Comparison of ENCODE assay signal across 10 cellular contexts in genomic region chr2:241110607-241111442, GRCh38. TPM values are rescaled to one million over a fixed set of nuclear protein-coding genes. Genes with fewer than 3 reads are reported as not detected.
DNase-seq lines count a peak whose midpoint lies in the region; ATAC-seq, FAIRE-seq and TF ChIP-seq lines count a peak whose summit lies in the region.
"Had no signal": no experiment of that assay in that cellular context is flagged by ENCODE, and none has a peak within 500 bp of the region (broad histone marks: within the 10 kb centered on the region; RNA-seq: fewer than 3 reads in every experiment).

No MANE protein-coding gene starts in this region.

- H3K4me2 ChIP-seq in HepG2 (ENCODE audit: low read depth, low read length) (no peak overlapping the region), mesendoderm (ENCODE audit: low read length) (no peak overlapping the region)

- no peak overlapping the region for H2AFZ ChIP-seq in HepG2 (ENCODE audit: low read length)

- H3K27ac Mint-ChIP-seq in activated T-helper 1 cell treated with anti-CD3 and anti-CD28 coated beads, Interleukin-12 subunit alpha, Interleukin-12 subunit beta, Interleukin-2, Interleukin-4 antibody, amounts not matched to agents 30 ng/mL and 10 ng/mL and 1 ng/mL, durations not matched to agents 14 hours and 24 hours and 36 hours = peak overlapping the region; percentile 69
- H3K27ac Mint-ChIP-seq in endodermal cell = no peak overlapping the region

- no peak overlapping the region for H3K4ac ChIP-seq in mesendoderm (ENCODE audit: low read depth, low read length)

- H4K20me1 ChIP-seq in HepG2 (ENCODE audit: insufficient read depth, low read length) = no peaks in the 10 kb centered on the region

- intact Hi-C loops in HepG2 (cut with micrococcal nuclease; ENCODE audit: unreplicated experiment) = no loop called here
- intact Hi-C loops in right lobe of liver (cut with DNase I) = no loop called here
- intact Hi-C loops in activated T-helper 1 cell treated with anti-CD3 and anti-CD28 coated beads, Interleukin-12 subunit alpha, Interleukin-12 subunit beta, Interleukin-2, Interleukin-4 antibody, amounts not matched to agents 30 ng/mL and 10 ng/mL and 1 ng/mL, durations not matched to agents 14 hours and 24 hours and 36 hours (cut with micrococcal nuclease) = no loop called here

- TF ChIP-seq POLR2A in HepG2 (IDR thresholded peaks at IDR 0.05; ENCODE audit: insufficient read depth in 1 of 2, low read depth in 2 of 2, low read length in 2 of 2) = no peak
- no peak for TF ChIP-seq POLR2A in right lobe of liver (IDR thresholded peaks at IDR 0.05)

- TF ChIP-seq RAD21 in HepG2 (CRISPR knock-in tag; IDR thresholded peaks at IDR 0.05) = no peak

- CTCF ChIA-PET in HepG2 (lab: Yijun Ruan, JAX; ENCODE audit: low intra/inter-chr PET ratio, low total read pairs) = no interaction called here

- TF ChIP-seq CTCF in HepG2 (CRISPR knock-in tag; IDR thresholded peaks at IDR 0.05) = no peak
- no peak for TF ChIP-seq CTCF in right lobe of liver (IDR thresholded peaks at IDR 0.05)
- TF ChIP-seq CTCF in endodermal cell (conservative IDR thresholded peaks at IDR 0.05) = no peak

- no TSS peak for BruUV-seq in HepG2 (replicated peaks; lab: Mats Ljungman, UMichigan)

- no peaks in the 10 kb centered on the region for H3K9me3 Mint-ChIP-seq in activated T-helper 1 cell treated with anti-CD3 and anti-CD28 coated beads, Interleukin-12 subunit alpha, Interleukin-12 subunit beta, Interleukin-2, Interleukin-4 antibody, amounts not matched to agents 30 ng/mL and 10 ng/mL and 1 ng/mL, durations not matched to agents 14 hours and 24 hours and 36 hours
- no peaks in the 10 kb centered on the region for H3K9me3 Mint-ChIP-seq in endodermal cell

- peak overlapping the region; percentile 78 for H3K4me3 Mint-ChIP-seq in activated T-helper 1 cell treated with anti-CD3 and anti-CD28 coated beads, Interleukin-12 subunit alpha, Interleukin-12 subunit beta, Interleukin-2, Interleukin-4 antibody, amounts not matched to agents 30 ng/mL and 10 ng/mL and 1 ng/mL, durations not matched to agents 14 hours and 24 hours and 36 hours
- H3K4me3 Mint-ChIP-seq in endodermal cell = no peak overlapping the region

- H3K4me1 ChIP-seq in HepG2 (ENCODE audit: insufficient read depth, low read length) (no peaks in the 10 kb centered on the region), right lobe of liver (no peaks in the 10 kb centered on the region), endodermal cell (ENCODE audit: control insufficient read depth, insufficient read depth, low read length) (no peaks in the 10 kb centered on the region), mesendoderm (ENCODE audit: control insufficient read depth, low read depth, low read length) (no peaks in the 10 kb centered on the region)

- no peak overlapping the region for H3K18ac ChIP-seq in mesendoderm (ENCODE audit: low read length)

- peaks cover 48% of the 10 kb centered on the region for H3K4me1 Mint-ChIP-seq in activated T-helper 1 cell treated with anti-CD3 and anti-CD28 coated beads, Interleukin-12 subunit alpha, Interleukin-12 subunit beta, Interleukin-2, Interleukin-4 antibody, amounts not matched to agents 30 ng/mL and 10 ng/mL and 1 ng/mL, durations not matched to agents 14 hours and 24 hours and 36 hours (ENCODE audit: low read depth)
- no peaks in the 10 kb centered on the region for H3K4me1 Mint-ChIP-seq in endodermal cell

- H3K56ac ChIP-seq in mesendoderm (ENCODE audit: low read length) = no peak overlapping the region

- H3K27me3 Mint-ChIP-seq in activated T-helper 1 cell treated with anti-CD3 and anti-CD28 coated beads, Interleukin-12 subunit alpha, Interleukin-12 subunit beta, Interleukin-2, Interleukin-4 antibody, amounts not matched to agents 30 ng/mL and 10 ng/mL and 1 ng/mL, durations not matched to agents 14 hours and 24 hours and 36 hours (ENCODE audit: insufficient read depth) = no peaks in the 10 kb centered on the region
- no peaks in the 10 kb centered on the region for H3K27me3 Mint-ChIP-seq in endodermal cell (ENCODE audit: insufficient read depth)

- no peak overlapping the region for H3K9ac ChIP-seq in HepG2 (ENCODE audit: insufficient read depth, low read depth, low read length)
- H3K9ac ChIP-seq in endodermal cell (ENCODE audit: extremely low read depth, low read length, poor library complexity, severe bottlenecking) = no peak overlapping the region
- no peak overlapping the region for H3K9ac ChIP-seq in mesendoderm (ENCODE audit: low read length)

- no peak for TF ChIP-seq EP300 in HepG2 (IDR thresholded peaks at IDR 0.05; ENCODE audit: low read depth in 2 of 2, low read length in 2 of 2)
- no peak for TF ChIP-seq EP300 in HepG2 (CRISPR knock-in tag; IDR thresholded peaks at IDR 0.05; ENCODE audit: borderline replicate concordance)

- no peak overlapping the region for H2BK5ac ChIP-seq in mesendoderm (ENCODE audit: low read length)

- H2BK15ac ChIP-seq in mesendoderm (replicated peaks; ENCODE audit: low read depth) = no peak overlapping the region

- H3K36me3 ChIP-seq in HepG2 (replicated peaks in 1 of 2; ENCODE audit: control insufficient read depth in 1 of 2, insufficient read depth in 2 of 2, low read length in 2 of 2) (peaks cover 7 to 36% of the 10 kb centered on the region in 2 experiments; a peak in 4 of 5 replicates), right lobe of liver (no peaks in the 10 kb centered on the region), endodermal cell (ENCODE audit: control insufficient read depth, insufficient read depth, low read length) (peaks cover 14% of the 10 kb centered on the region), mesendoderm (ENCODE audit: control insufficient read depth, insufficient read depth, low read length) (no peaks in the 10 kb centered on the region)

- H3K79me1 ChIP-seq in mesendoderm (ENCODE audit: low read length) = no peaks in the 10 kb centered on the region

- H3K9me3 ChIP-seq in HepG2 (ENCODE audit: low read length) (no peaks in the 10 kb centered on the region), right lobe of liver (no peaks in the 10 kb centered on the region), endodermal cell (ENCODE audit: control insufficient read depth, low read length) (no peaks in the 10 kb centered on the region)

- H3K23ac ChIP-seq in mesendoderm (ENCODE audit: low read length) = no peak overlapping the region

- H3K36me3 Mint-ChIP-seq in activated T-helper 1 cell treated with anti-CD3 and anti-CD28 coated beads, Interleukin-12 subunit alpha, Interleukin-12 subunit beta, Interleukin-2, Interleukin-4 antibody, amounts not matched to agents 30 ng/mL and 10 ng/mL and 1 ng/mL, durations not matched to agents 14 hours and 24 hours and 36 hours (ENCODE audit: low read depth) = peaks cover 49% of the 10 kb centered on the region
- H3K36me3 Mint-ChIP-seq in endodermal cell (ENCODE audit: low read depth) = peaks cover 28% of the 10 kb centered on the region

- no peak for FAIRE-seq in HepG2 (lab: Jason Lieb, UNC)

- WGBS in HepG2 (ENCODE audit: low lambda C conversion rate) = 95% methylated on average over 13 of the region's 19 CpGs
- 80% methylated on average over 1 of the region's 19 CpGs for WGBS in right lobe of liver (ENCODE audit: insufficient coverage, low coverage, low lambda C conversion rate, missing lambda C conversion rate)
- 91 to 97% methylated on average over 9 to 19 of the region's 19 CpGs for WGBS in endodermal cell (ENCODE audit: insufficient coverage in 1 of 2, insufficient read length in 1 of 2), 2 experiments
- WGBS in mesendoderm (ENCODE audit: extremely low coverage, insufficient coverage, low lambda C conversion rate) = no CpG with 5 or more reads among the region's 19 CpGs

- H3K4me3 ChIP-seq in HepG2 (replicated peaks in 1 of 3; ENCODE audit: insufficient read depth in 1 of 3, low read depth in 2 of 3, low read length in 3 of 3) (no peak overlapping the region), right lobe of liver (no peak overlapping the region), endodermal cell (ENCODE audit: low read length) (no peak overlapping the region), mesendoderm (ENCODE audit: low read length) (no peak overlapping the region)

- H4K5ac ChIP-seq in mesendoderm (ENCODE audit: low read length) = no peak overlapping the region

- peak; percentile 17; the same call in 1 of the 3 replicates for ATAC-seq in HepG2
- no peak for ATAC-seq in right lobe of liver
- peak; percentile 37 for ATAC-seq in HG02610 (IDR thresholded peaks at IDR 0.05; ENCODE audit: unreplicated experiment)
- no peak for ATAC-seq in HG03045 (IDR thresholded peaks at IDR 0.05; ENCODE audit: unreplicated experiment)

- no peaks in the 10 kb centered on the region for H3K27me3 ChIP-seq in HepG2 (ENCODE audit: control insufficient read depth in 1 of 2, insufficient read depth in 2 of 2, low read length in 2 of 2)
- H3K27me3 ChIP-seq in right lobe of liver = no peaks in the 10 kb centered on the region
- H3K27me3 ChIP-seq in endodermal cell (ENCODE audit: control insufficient read depth, insufficient read depth, low read length, poor library complexity, severe bottlenecking) = no peaks in the 10 kb centered on the region
- H3K27me3 ChIP-seq in mesendoderm (ENCODE audit: insufficient read depth, low read length, poor library complexity) = no peaks in the 10 kb centered on the region

- DNase-seq in HepG2 (ENCODE audit: low spot score) (no peak), right lobe of liver (no peak), endodermal cell (no peak), mesendoderm (no peak)
- no peak for DNase-seq in activated T-helper 1 cell treated with anti-CD3 and anti-CD28 coated beads, Interleukin-12 subunit alpha, Interleukin-12 subunit beta, Interleukin-2, Interleukin-4 antibody, amounts not matched to agents 30 ng/mL and 10 ng/mL and 1 ng/mL, durations not matched to agents 14 hours and 24 hours and 36 hours (ENCODE audit: low spot score)
- no peak for DNase-seq in stimulated activated naive CD4-positive, alpha-beta T cell treated with Interleukin-2 at 50 U/mL for 16 hours (lab: John Stamatoyannopoulos, UW)
- DNase-seq: NCI-H1417 treated with DMSO at 0.1 percent for 48 hours, occipital lobe had no signal

- no peak overlapping the region for H3K27ac ChIP-seq in HepG2 (ENCODE audit: extremely low read length, insufficient read depth, low read length)
- no peak overlapping the region for H3K27ac ChIP-seq in right lobe of liver
- H3K27ac ChIP-seq in endodermal cell (ENCODE audit: low read depth, low read length) = no peak overlapping the region
- no peak overlapping the region for H3K27ac ChIP-seq in mesendoderm (ENCODE audit: low read depth, low read length)

- H3K79me2 ChIP-seq in HepG2 (ENCODE audit: insufficient read depth, low read length) (no peaks in the 10 kb centered on the region), mesendoderm (ENCODE audit: control insufficient read depth, insufficient read depth, low read length) (no peaks in the 10 kb centered on the region)

- H4K8ac ChIP-seq in mesendoderm (ENCODE audit: low read depth, low read length) = no peak overlapping the region

- no peak overlapping the region for H2BK120ac ChIP-seq in mesendoderm (ENCODE audit: low read depth, low read length)

- POLR2A ChIA-PET in HepG2 (lab: Yijun Ruan, JAX) = no interaction called here

- no peak overlapping the region for H2AK5ac ChIP-seq in mesendoderm (ENCODE audit: low read length)

- in situ Hi-C loops in HepG2 (cut with HindIII; ENCODE audit: extremely low pct_ligation_motif_present, low pct_unique_long_range_greater_than_20kb) = no loop called here

RNA-seq across cellular contexts. Expression of gene MTERF4, which starts 8.7 kb away (rescaled TPM):
- total RNA-seq in HepG2 (2016; rRNA removed; fragmentation: Illumina TruSeq; extraction: Trizol) (59.8 and 61.5 TPM in 2 replicates), right lobe of liver (10 to 100 TPM; 12.1 to 26.3 (median 17.0) TPM), endodermal cell (10 to 100 TPM; 33.2 to 42.5 TPM)
- total RNA-seq in HepG2 (2016; cell fraction: cytosol; rRNA removed; fragmentation: Illumina TruSeq; extraction: Trizol; ENCODE audit: low read depth) = 20.2 and 20.4 TPM in 2 replicates
- 57.2 and 63.4 TPM in 2 replicates for total RNA-seq in HepG2 (2016; cell fraction: insoluble cytoplasmic fraction; rRNA removed; fragmentation: Illumina TruSeq; extraction: Trizol)
- total RNA-seq in HepG2 (2016; cell fraction: membrane; rRNA removed; fragmentation: Illumina TruSeq; extraction: Trizol) = 27.2 and 28.3 TPM in 2 replicates
- total RNA-seq in HepG2 (2016; cell fraction: nucleus; rRNA removed; fragmentation: Illumina TruSeq; extraction: Trizol) = 47.3 and 61.7 TPM in 2 replicates
- 37.1 and 50.5 TPM in 2 replicates for polyA plus RNA-seq in HepG2 (2011; rRNA removed)
- polyA plus RNA-seq in HepG2 (2011; cell fraction: cytosol; rRNA removed) = 29.8 and 33.1 TPM in 2 replicates
- polyA plus RNA-seq in HepG2 (2011; cell fraction: nucleus; rRNA removed) = 71.5 and 77.4 TPM in 2 replicates
- 27.8 and 38.2 TPM in 2 replicates for polyA plus RNA-seq in HepG2 (2012)
- polyA plus RNA-seq in HepG2 (2016; cell fraction: cytosol; fragmentation: Illumina TruSeq; extraction: Trizol; ENCODE audit: low read depth) = 18.2 and 22.9 TPM in 2 replicates
- 67.1 and 69.1 TPM in 2 replicates for polyA plus RNA-seq in HepG2 (2016; cell fraction: insoluble cytoplasmic fraction; fragmentation: Illumina TruSeq; extraction: Trizol; ENCODE audit: low read depth)
- polyA plus RNA-seq in HepG2 (2016; cell fraction: membrane; fragmentation: Illumina TruSeq; extraction: Trizol; ENCODE audit: low read depth) = 20.0 and 22.3 TPM in 2 replicates
- 82.3 and 82.6 TPM in 2 replicates for polyA plus RNA-seq in HepG2 (2016; cell fraction: nucleus; fragmentation: Illumina TruSeq; extraction: Trizol; ENCODE audit: insufficient read depth, low read depth)
- polyA minus RNA-seq in HepG2 (2011; rRNA and poly(A)+ RNA removed; ENCODE audit: low replicate concordance) = 31.6 and 46.9 TPM in 2 replicates
- polyA minus RNA-seq in HepG2 (2011; cell fraction: cytosol; rRNA and poly(A)+ RNA removed) = 15.7 and 20.7 TPM in 2 replicates
- polyA minus RNA-seq in HepG2 (2011; cell fraction: nucleus; rRNA and poly(A)+ RNA removed) = 76.1 and 79.6 TPM in 2 replicates
- 40.5 and 43.3 TPM in 2 replicates for total RNA-seq in activated T-helper 1 cell treated with anti-CD3 and anti-CD28 coated beads, Interleukin-12 subunit alpha, Interleukin-12 subunit beta, Interleukin-2, Interleukin-4 antibody, amounts not matched to agents 30 ng/mL and 10 ng/mL and 1 ng/mL, durations not matched to agents 14 hours and 24 hours and 36 hours
- polyA plus RNA-seq in endodermal cell (2013, experiment 1 of 2) = 37.9 TPM
- polyA plus RNA-seq in endodermal cell (2013, experiment 2 of 2) = 36.3 TPM
- polyA plus RNA-seq in mesendoderm (2013, experiment 1 of 2) = 23.0 TPM
- polyA plus RNA-seq in mesendoderm (2013, experiment 2 of 2) = 23.7 TPM

RNA-seq across cellular contexts. Expression of gene PASK, which starts 38.4 kb away (rescaled TPM):
- total RNA-seq in HepG2 (2016; rRNA removed; fragmentation: Illumina TruSeq; extraction: Trizol) (16.0 and 17.0 TPM in 2 replicates), right lobe of liver (1 to 10 TPM; 2.0 to 4.2 (median 3.4) TPM), endodermal cell (10 to 100 TPM; 76.5 to 94.5 TPM)
- total RNA-seq in HepG2 (2016; cell fraction: cytosol; rRNA removed; fragmentation: Illumina TruSeq; extraction: Trizol; ENCODE audit: low read depth) = 18.0 and 28.0 TPM in 2 replicates
- 14.4 and 17.9 TPM in 2 replicates for total RNA-seq in HepG2 (2016; cell fraction: insoluble cytoplasmic fraction; rRNA removed; fragmentation: Illumina TruSeq; extraction: Trizol)
- 5.9 and 7.8 TPM in 2 replicates for total RNA-seq in HepG2 (2016; cell fraction: membrane; rRNA removed; fragmentation: Illumina TruSeq; extraction: Trizol)
- total RNA-seq in HepG2 (2016; cell fraction: nucleus; rRNA removed; fragmentation: Illumina TruSeq; extraction: Trizol) = 22.6 and 27.5 TPM in 2 replicates
- polyA plus RNA-seq in HepG2 (2011; rRNA removed) = 6.9 and 7.1 TPM in 2 replicates
- polyA plus RNA-seq in HepG2 (2011; cell fraction: cytosol; rRNA removed) = 2.1 and 4.1 TPM in 2 replicates
- 36.3 and 40.3 TPM in 2 replicates for polyA plus RNA-seq in HepG2 (2011; cell fraction: nucleus; rRNA removed)
- polyA plus RNA-seq in HepG2 (2012) = 6.8 and 9.6 TPM in 2 replicates
- polyA plus RNA-seq in HepG2 (2016; cell fraction: cytosol; fragmentation: Illumina TruSeq; extraction: Trizol; ENCODE audit: low read depth) = 0.79 and 1.0 TPM in 2 replicates
- polyA plus RNA-seq in HepG2 (2016; cell fraction: insoluble cytoplasmic fraction; fragmentation: Illumina TruSeq; extraction: Trizol; ENCODE audit: low read depth) = 9.2 and 11.1 TPM in 2 replicates
- 1.7 and 2.3 TPM in 2 replicates for polyA plus RNA-seq in HepG2 (2016; cell fraction: membrane; fragmentation: Illumina TruSeq; extraction: Trizol; ENCODE audit: low read depth)
- 79.4 and 83.7 TPM in 2 replicates for polyA plus RNA-seq in HepG2 (2016; cell fraction: nucleus; fragmentation: Illumina TruSeq; extraction: Trizol; ENCODE audit: insufficient read depth, low read depth)
- 28.2 and 32.5 TPM in 2 replicates for polyA minus RNA-seq in HepG2 (2011; rRNA and poly(A)+ RNA removed; ENCODE audit: low replicate concordance)
- polyA minus RNA-seq in HepG2 (2011; cell fraction: cytosol; rRNA and poly(A)+ RNA removed) = 3.7 and 15.6 TPM in 2 replicates
- polyA minus RNA-seq in HepG2 (2011; cell fraction: nucleus; rRNA and poly(A)+ RNA removed) = 10.7 and 14.4 TPM in 2 replicates
- 101 and 104 TPM in 2 replicates for total RNA-seq in activated T-helper 1 cell treated with anti-CD3 and anti-CD28 coated beads, Interleukin-12 subunit alpha, Interleukin-12 subunit beta, Interleukin-2, Interleukin-4 antibody, amounts not matched to agents 30 ng/mL and 10 ng/mL and 1 ng/mL, durations not matched to agents 14 hours and 24 hours and 36 hours
- 24.8 TPM for polyA plus RNA-seq in endodermal cell (2013, experiment 1 of 2)
- 21.1 TPM for polyA plus RNA-seq in endodermal cell (2013, experiment 2 of 2)
- polyA plus RNA-seq in mesendoderm (2013, experiment 1 of 2) = 12.6 TPM
- polyA plus RNA-seq in mesendoderm (2013, experiment 2 of 2) = 12.7 TPM

RNA-seq across cellular contexts. Expression of gene PPP1R7, which starts 39.4 kb away (rescaled TPM):
- total RNA-seq in HepG2 (2016; rRNA removed; fragmentation: Illumina TruSeq; extraction: Trizol) (67.9 and 77.2 TPM in 2 replicates), right lobe of liver (10 to 100 TPM; 27.8 to 35.7 (median 29.5) TPM), endodermal cell (10 to 100 TPM; 48.5 to 52.7 TPM)
- total RNA-seq in HepG2 (2016; cell fraction: cytosol; rRNA removed; fragmentation: Illumina TruSeq; extraction: Trizol; ENCODE audit: low read depth) = 27.7 and 40.5 TPM in 2 replicates
- total RNA-seq in HepG2 (2016; cell fraction: insoluble cytoplasmic fraction; rRNA removed; fragmentation: Illumina TruSeq; extraction: Trizol) = 78.8 and 81.3 TPM in 2 replicates
- total RNA-seq in HepG2 (2016; cell fraction: membrane; rRNA removed; fragmentation: Illumina TruSeq; extraction: Trizol) = 33.9 and 34.7 TPM in 2 replicates
- total RNA-seq in HepG2 (2016; cell fraction: nucleus; rRNA removed; fragmentation: Illumina TruSeq; extraction: Trizol) = 31.6 and 35.8 TPM in 2 replicates
- 27.4 and 33.3 TPM in 2 replicates for polyA plus RNA-seq in HepG2 (2011; rRNA removed)
- 19.4 and 25.1 TPM in 2 replicates for polyA plus RNA-seq in HepG2 (2011; cell fraction: cytosol; rRNA removed)
- 14.7 and 16.8 TPM in 2 replicates for polyA plus RNA-seq in HepG2 (2011; cell fraction: nucleus; rRNA removed)
- polyA plus RNA-seq in HepG2 (2012) = 43.0 and 56.8 TPM in 2 replicates
- 29.9 and 37.7 TPM in 2 replicates for polyA plus RNA-seq in HepG2 (2016; cell fraction: cytosol; fragmentation: Illumina TruSeq; extraction: Trizol; ENCODE audit: low read depth)
- 99.4 and 106 TPM in 2 replicates for polyA plus RNA-seq in HepG2 (2016; cell fraction: insoluble cytoplasmic fraction; fragmentation: Illumina TruSeq; extraction: Trizol; ENCODE audit: low read depth)
- 34.4 and 34.7 TPM in 2 replicates for polyA plus RNA-seq in HepG2 (2016; cell fraction: membrane; fragmentation: Illumina TruSeq; extraction: Trizol; ENCODE audit: low read depth)
- polyA plus RNA-seq in HepG2 (2016; cell fraction: nucleus; fragmentation: Illumina TruSeq; extraction: Trizol; ENCODE audit: insufficient read depth, low read depth) = 52.8 and 60.1 TPM in 2 replicates
- 22.5 and 25.7 TPM in 2 replicates for polyA minus RNA-seq in HepG2 (2011; rRNA and poly(A)+ RNA removed; ENCODE audit: low replicate concordance)
- 18.4 and 24.7 TPM in 2 replicates for polyA minus RNA-seq in HepG2 (2011; cell fraction: cytosol; rRNA and poly(A)+ RNA removed)
- 24.0 and 27.0 TPM in 2 replicates for polyA minus RNA-seq in HepG2 (2011; cell fraction: nucleus; rRNA and poly(A)+ RNA removed)
- 115 and 118 TPM in 2 replicates for total RNA-seq in activated T-helper 1 cell treated with anti-CD3 and anti-CD28 coated beads, Interleukin-12 subunit alpha, Interleukin-12 subunit beta, Interleukin-2, Interleukin-4 antibody, amounts not matched to agents 30 ng/mL and 10 ng/mL and 1 ng/mL, durations not matched to agents 14 hours and 24 hours and 36 hours
- polyA plus RNA-seq in endodermal cell (2013, experiment 1 of 2) = 54.8 TPM
- polyA plus RNA-seq in endodermal cell (2013, experiment 2 of 2) = 59.1 TPM
- polyA plus RNA-seq in mesendoderm (2013, experiment 1 of 2) = 54.8 TPM
- 56.0 TPM for polyA plus RNA-seq in mesendoderm (2013, experiment 2 of 2)

Comparison
In these comparisons a context has a peak if more than half of its experiments do, and no peak if none do; other contexts are left out.
1. ATAC-seq: peak in HepG2 (single experiment) and HG02610 (single experiment); none in right lobe of liver (0 of 4) and HG03045 (single experiment).